Comparison of ENCODE assay signal across 22 cellular contexts in the genomic region with DNA sequence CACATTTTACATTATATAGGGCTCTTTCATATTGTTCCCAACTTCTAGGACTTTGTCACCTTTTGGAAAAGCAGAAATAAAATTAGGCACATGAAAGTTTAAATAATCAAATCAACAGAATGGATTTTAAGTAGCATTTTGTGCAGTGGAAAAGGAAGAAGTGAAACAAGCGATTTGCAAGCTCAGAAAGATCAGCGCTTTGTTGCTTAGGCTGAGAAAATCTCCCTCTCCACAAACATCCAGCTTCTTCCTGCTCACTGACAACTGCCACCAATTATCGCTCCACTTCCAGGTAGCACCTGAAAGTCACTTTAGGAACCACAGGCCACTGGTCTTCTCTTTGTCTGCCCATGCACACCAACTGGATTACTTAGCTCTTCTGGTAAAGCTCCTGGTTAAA.
"Had no signal": no experiment of that assay in that cellular context is flagged by ENCODE, and none has a peak within 500 bp of the region (broad histone marks: within the 10 kb centered on the region; RNA-seq: fewer than 3 reads in every experiment).

No MANE protein-coding gene starts in this region.

- H3K9me3 Mint-ChIP-seq: activated CD4-positive, alpha-beta T cell treated with anti-CD3 and anti-CD28 coated beads, Interleukin-2, amount 10 ng/mL, durations not matched to agents 7 days and 5 days; activated naive CD4-positive, alpha-beta T cell treated with anti-CD3 and anti-CD28 coated beads for 36 hours; activated T-cell treated with anti-CD3 and anti-CD28 coated beads, Interleukin-2, amount 50 U/mL, for 24 hours had no signal

- ATAC-seq: activated CD4-positive, CD25-positive, alpha-beta regulatory T cell treated with anti-CD3 and anti-CD28 coated beads, Interleukin-2, amount 50 U/mL, for 24 hours; activated CD8-positive, alpha-beta T cell treated with anti-CD3 and anti-CD28 coated beads, Interleukin-2, amount 10 ng/mL, durations not matched to agents 7 days and 5 days; left ventricle myocardium superior; mucosa of descending colon; naive thymus-derived CD8-positive, alpha-beta T cell had no signal

- H3K27me3 ChIP-seq: sigmoid colon, spleen, thyroid gland had no signal

- H3K36me3 Mint-ChIP-seq: naive thymus-derived CD8-positive, alpha-beta T cell had no signal

- DNase-seq: activated CD4-positive, alpha-beta T cell treated with anti-CD3 and anti-CD28 coated beads, Interleukin-2, amount 10 ng/mL, durations not matched to agents 7 days and 5 days; activated CD8-positive, alpha-beta T cell treated with anti-CD3 and anti-CD28 coated beads, Interleukin-2, amount 10 ng/mL, durations not matched to agents 7 days and 5 days; activated naive CD4-positive, alpha-beta T cell treated with anti-CD3 and anti-CD28 coated beads for 36 hours; activated T-cell treated with anti-CD3 and anti-CD28 coated beads, Interleukin-2, amount 50 U/mL, for 24 hours; aorta; erythroblast; foreskin melanocyte; head of caudate nucleus; left ventricle myocardium superior; mesenchymal stem cell; mucosa of descending colon; naive thymus-derived CD8-positive, alpha-beta T cell; nucleus accumbens; sigmoid colon; spleen; stimulated activated CD4-positive, alpha-beta T cell treated with anti-CD3 and anti-CD28 coated beads, Interleukin-4, amount 100 ng/mL, for 4 hours; stimulated activated naive CD4-positive, alpha-beta T cell; T1000; thyroid gland had no signal

- H3K27ac ChIP-seq: coronary artery, sigmoid colon, thyroid gland had no signal

- H3K4me3 ChIP-seq: coronary artery, mucosa of descending colon, sigmoid colon, spleen, thyroid gland had no signal

- H3K4me3 Mint-ChIP-seq: activated CD4-positive, alpha-beta T cell treated with anti-CD3 and anti-CD28 coated beads, Interleukin-2, amount 10 ng/mL, durations not matched to agents 7 days and 5 days; activated CD8-positive, alpha-beta T cell treated with anti-CD3 and anti-CD28 coated beads, Interleukin-2, amount 10 ng/mL, durations not matched to agents 7 days and 5 days; activated naive CD4-positive, alpha-beta T cell treated with anti-CD3 and anti-CD28 coated beads for 36 hours; activated T-cell treated with anti-CD3 and anti-CD28 coated beads, Interleukin-2, amount 50 U/mL, for 24 hours had no signal

- H3K4me1 ChIP-seq: thyroid gland had no signal

- H3K36me3 ChIP-seq: sigmoid colon, spleen, thyroid gland had no signal

- H3K27ac Mint-ChIP-seq: activated CD4-positive, alpha-beta T cell treated with anti-CD3 and anti-CD28 coated beads, Interleukin-2, amount 10 ng/mL, durations not matched to agents 7 days and 5 days; activated CD8-positive, alpha-beta T cell treated with anti-CD3 and anti-CD28 coated beads, Interleukin-2, amount 10 ng/mL, durations not matched to agents 7 days and 5 days; activated naive CD4-positive, alpha-beta T cell treated with anti-CD3 and anti-CD28 coated beads for 36 hours; activated T-cell treated with anti-CD3 and anti-CD28 coated beads, Interleukin-2, amount 50 U/mL, for 24 hours had no signal

- H3K27me3 Mint-ChIP-seq: naive thymus-derived CD8-positive, alpha-beta T cell had no signal

- FAIRE-seq: endometrium had no signal

- H3K9me3 ChIP-seq: mucosa of descending colon, sigmoid colon, spleen, thyroid gland had no signal
